In genomic region chr5:150623878-150624216, GRCh38 we compare ENCODE assay signal across 8 cellular contexts. TPM values are rescaled to one million over a fixed set of nuclear protein-coding genes. Genes with fewer than 3 reads are reported as not detected.
DNase-seq lines count a peak whose midpoint lies in the region; ATAC-seq, FAIRE-seq and TF ChIP-seq lines count a peak whose summit lies in the region.

No MANE protein-coding gene starts in this region.

- no peak for TF ChIP-seq CTCF in WTC11 (IDR thresholded peaks at IDR 0.05)
- TF ChIP-seq CTCF in gastroesophageal sphincter (IDR thresholded peaks at IDR 0.05), result no peak

- H3K4me2 ChIP-seq in skeletal muscle satellite cell (ENCODE audit: low read length), result peak overlapping the region; percentile 45

- no peaks in the 10 kb centered on the region for H3K27me3 ChIP-seq in gastroesophageal sphincter
- peaks cover 12% of the 10 kb centered on the region for H3K27me3 ChIP-seq in skeletal muscle satellite cell (ENCODE audit: control insufficient read depth, insufficient read depth, low read length)

- WGBS in gastroesophageal sphincter (ENCODE audit: low coverage in 1 of 2), 2 donors, result 63% methylated on average over 2 of the region's 5 CpGs; no CpG with 5 or more reads in 1 of the 2 donors

- no peak overlapping the region for H3K9ac ChIP-seq in skeletal muscle satellite cell (ENCODE audit: low read depth, low read length)

- TF ChIP-seq EP300 in gastroesophageal sphincter (IDR thresholded peaks at IDR 0.05), result no peak

- peaks cover 0 to 68% (median 47%) of the 10 kb centered on the region in 3 donors for H3K4me1 ChIP-seq in gastroesophageal sphincter
- H3K4me1 ChIP-seq in skeletal muscle satellite cell (ENCODE audit: control insufficient read depth, insufficient read depth, low read length), result peaks cover 47% of the 10 kb centered on the region

- H3K36me3 Mint-ChIP-seq in WTC11, result no peaks in the 10 kb centered on the region

- peak; percentile 48 for FAIRE-seq in GM12892 (lab: Jason Lieb, UNC)

- peaks cover 31% of the 10 kb centered on the region for H3K27me3 Mint-ChIP-seq in WTC11 (ENCODE audit: low read depth)

- CTCF ChIA-PET in WTC11 (lab: Charles Lee), result interaction anchor here (1.0 kb wide), 1 partner anchor 9 kb away, joined by 3 read pairs; no protein-coding TSS in a partner anchor

- TF ChIP-seq POLR2A in GM12892 (IDR thresholded peaks at IDR 0.05; ENCODE audit: low read depth, low read length), result no peak
- no peak for TF ChIP-seq POLR2A in gastroesophageal sphincter (IDR thresholded peaks at IDR 0.05)

- H3K9me3 Mint-ChIP-seq in WTC11, result no peaks in the 10 kb centered on the region

- peak overlapping the region; percentile 78 for H3K4me3 Mint-ChIP-seq in WTC11

- H3K4me1 Mint-ChIP-seq in WTC11, result peaks cover 9% of the 10 kb centered on the region

- H3K27ac ChIP-seq in gastroesophageal sphincter, result peak overlapping the region in 3 of 4 donors; percentile 80 to 93 (median 90)

- ATAC-seq in WTC11 (no peak), gastroesophageal sphincter (no peak), GM18868 (IDR thresholded peaks at IDR 0.05; ENCODE audit: unreplicated experiment) (no peak)

- no peak overlapping the region for H3K27ac Mint-ChIP-seq in WTC11

- no peaks in the 10 kb centered on the region for H3K36me3 ChIP-seq in gastroesophageal sphincter
- no peaks in the 10 kb centered on the region for H3K36me3 ChIP-seq in skeletal muscle satellite cell (ENCODE audit: insufficient read depth, low read length)

- H3K9me3 ChIP-seq in gastroesophageal sphincter, result no peaks in the 10 kb centered on the region
- H3K9me3 ChIP-seq in skeletal muscle satellite cell (replicated peaks; ENCODE audit: low read length), result no peaks in the 10 kb centered on the region

- peak overlapping the region in 1 of 2 donors; percentile 90 for H3K4me3 ChIP-seq in gastroesophageal sphincter
- no peak overlapping the region for H3K4me3 ChIP-seq in skeletal muscle satellite cell (ENCODE audit: low read length)

- DNase-seq in GM12892 (ENCODE audit: insufficient read length), result no peak
- DNase-seq in WTC11 (ENCODE audit: low spot score), result no peak
- no peak for DNase-seq in NCI-H1930 (lab: John Stamatoyannopoulos, UW)
- no peak for DNase-seq in NCI-H1048 (lab: John Stamatoyannopoulos, UW)
- DNase-seq in activated CD4-positive, alpha-beta T cell treated with anti-CD3 and anti-CD28 coated beads, Interleukin-2, amount 50 U/mL, for 4 hours, result no peak

- POLR2A ChIA-PET in WTC11 (lab: Charles Lee), result no interaction called here

TF ChIP-seq in WTC11, 78 proteins besides CTCF, POLR2A, EP300 and RAD21:
- TF ChIP-seq GABPB1 (CRISPR knock-in tag; IDR thresholded peaks at IDR 0.05), result no peak
- TF ChIP-seq TEAD4 (CRISPR knock-in tag; IDR thresholded peaks at IDR 0.05), result no peak
- no peak for TF ChIP-seq E2F5 (CRISPR knock-in tag; IDR thresholded peaks at IDR 0.05)
- no peak for TF ChIP-seq ZNF396 (CRISPR knock-in tag; IDR thresholded peaks at IDR 0.05; ENCODE audit: borderline replicate concordance)
- TF ChIP-seq JUN (CRISPR knock-in tag; IDR thresholded peaks at IDR 0.05), result no peak
- no peak for TF ChIP-seq JAZF1 (CRISPR knock-in tag; IDR thresholded peaks at IDR 0.05)
- TF ChIP-seq, protein P1, sequence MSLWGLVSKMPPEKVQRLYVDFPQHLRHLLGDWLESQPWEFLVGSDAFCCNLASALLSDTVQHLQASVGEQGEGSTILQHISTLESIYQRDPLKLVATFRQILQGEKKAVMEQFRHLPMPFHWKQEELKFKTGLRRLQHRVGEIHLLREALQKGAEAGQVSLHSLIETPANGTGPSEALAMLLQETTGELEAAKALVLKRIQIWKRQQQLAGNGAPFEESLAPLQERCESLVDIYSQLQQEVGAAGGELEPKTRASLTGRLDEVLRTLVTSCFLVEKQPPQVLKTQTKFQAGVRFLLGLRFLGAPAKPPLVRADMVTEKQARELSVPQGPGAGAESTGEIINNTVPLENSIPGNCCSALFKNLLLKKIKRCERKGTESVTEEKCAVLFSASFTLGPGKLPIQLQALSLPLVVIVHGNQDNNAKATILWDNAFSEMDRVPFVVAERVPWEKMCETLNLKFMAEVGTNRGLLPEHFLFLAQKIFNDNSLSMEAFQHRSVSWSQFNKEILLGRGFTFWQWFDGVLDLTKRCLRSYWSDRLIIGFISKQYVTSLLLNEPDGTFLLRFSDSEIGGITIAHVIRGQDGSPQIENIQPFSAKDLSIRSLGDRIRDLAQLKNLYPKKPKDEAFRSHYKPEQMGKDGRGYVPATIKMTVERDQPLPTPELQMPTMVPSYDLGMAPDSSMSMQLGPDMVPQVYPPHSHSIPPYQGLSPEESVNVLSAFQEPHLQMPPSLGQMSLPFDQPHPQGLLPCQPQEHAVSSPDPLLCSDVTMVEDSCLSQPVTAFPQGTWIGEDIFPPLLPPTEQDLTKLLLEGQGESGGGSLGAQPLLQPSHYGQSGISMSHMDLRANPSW (CRISPR knock-in tag; conservative IDR thresholded peaks at IDR 0.05; ENCODE audit: low read depth), result no peak
- no peak for TF ChIP-seq IRF2 (CRISPR knock-in tag; IDR thresholded peaks at IDR 0.05; ENCODE audit: borderline replicate concordance, low read depth)
- TF ChIP-seq GRHL2 (CRISPR knock-in tag; IDR thresholded peaks at IDR 0.05; ENCODE audit: insufficient replicate concordance, severe bottlenecking), result no peak
- TF ChIP-seq SMAD4 (CRISPR knock-in tag; IDR thresholded peaks at IDR 0.05), result no peak
- TF ChIP-seq USF2 (CRISPR knock-in tag; IDR thresholded peaks at IDR 0.05), result no peak
- TF ChIP-seq, protein P2, sequence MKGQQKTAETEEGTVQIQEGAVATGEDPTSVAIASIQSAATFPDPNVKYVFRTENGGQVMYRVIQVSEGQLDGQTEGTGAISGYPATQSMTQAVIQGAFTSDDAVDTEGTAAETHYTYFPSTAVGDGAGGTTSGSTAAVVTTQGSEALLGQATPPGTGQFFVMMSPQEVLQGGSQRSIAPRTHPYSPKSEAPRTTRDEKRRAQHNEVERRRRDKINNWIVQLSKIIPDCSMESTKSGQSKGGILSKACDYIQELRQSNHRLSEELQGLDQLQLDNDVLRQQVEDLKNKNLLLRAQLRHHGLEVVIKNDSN (CRISPR knock-in tag; IDR thresholded peaks at IDR 0.05), result no peak

RNA-seq across cellular contexts. Expression of gene SYNPO, which starts 16.6 kb away (rescaled TPM):
- polyA plus RNA-seq in GM12892 (2012; ENCODE audit: missing spikeins), result 18.8 TPM
- total RNA-seq in WTC11 (2021) (2.1 to 2.7 TPM (median 2.6 TPM) in 3 replicates), gastroesophageal sphincter (10 to 100 TPM; 31.6 to 50.5 (median 37.4) TPM)
- 2.3 and 3.3 TPM in 2 replicates for total RNA-seq in skeletal muscle satellite cell (2012; rRNA removed)

RNA-seq across cellular contexts. Expression of gene MYOZ3, which starts 37.2 kb away (rescaled TPM):
- polyA plus RNA-seq in GM12892 (2012; ENCODE audit: missing spikeins), result 0.38 TPM
- total RNA-seq in WTC11 (2021), result 11.6 to 14.5 TPM (median 13.7 TPM) in 3 replicates
- under 1 TPM in 3 of 4 donors, not detected in 1; 0.13 to 0.62 (median 0.22) TPM for total RNA-seq in gastroesophageal sphincter
- under 0.01 TPM in 1 of 2 replicates, not detected in the other for total RNA-seq in skeletal muscle satellite cell (2012; rRNA removed)
